In genomic region chr12:11565752-11566151, GRCh38 we compare ENCODE assay signal across 1 cellular context.
A peak's percentile ranks its signal among the peaks of the same experiment; 100 is the strongest.
TF ChIP-seq lines count a peak whose summit lies in the region.

No MANE protein-coding gene starts in this region.

TF ChIP-seq in GM12878, 131 proteins besides CTCF, POLR2A, EP300 and RAD21 (continued from another document and continues in another):
- TF ChIP-seq ATF3 (IDR thresholded peaks at IDR 0.05; ENCODE audit: borderline replicate concordance, extremely low read depth, low read depth, low read length), result no peak
- TF ChIP-seq, protein P1, sequence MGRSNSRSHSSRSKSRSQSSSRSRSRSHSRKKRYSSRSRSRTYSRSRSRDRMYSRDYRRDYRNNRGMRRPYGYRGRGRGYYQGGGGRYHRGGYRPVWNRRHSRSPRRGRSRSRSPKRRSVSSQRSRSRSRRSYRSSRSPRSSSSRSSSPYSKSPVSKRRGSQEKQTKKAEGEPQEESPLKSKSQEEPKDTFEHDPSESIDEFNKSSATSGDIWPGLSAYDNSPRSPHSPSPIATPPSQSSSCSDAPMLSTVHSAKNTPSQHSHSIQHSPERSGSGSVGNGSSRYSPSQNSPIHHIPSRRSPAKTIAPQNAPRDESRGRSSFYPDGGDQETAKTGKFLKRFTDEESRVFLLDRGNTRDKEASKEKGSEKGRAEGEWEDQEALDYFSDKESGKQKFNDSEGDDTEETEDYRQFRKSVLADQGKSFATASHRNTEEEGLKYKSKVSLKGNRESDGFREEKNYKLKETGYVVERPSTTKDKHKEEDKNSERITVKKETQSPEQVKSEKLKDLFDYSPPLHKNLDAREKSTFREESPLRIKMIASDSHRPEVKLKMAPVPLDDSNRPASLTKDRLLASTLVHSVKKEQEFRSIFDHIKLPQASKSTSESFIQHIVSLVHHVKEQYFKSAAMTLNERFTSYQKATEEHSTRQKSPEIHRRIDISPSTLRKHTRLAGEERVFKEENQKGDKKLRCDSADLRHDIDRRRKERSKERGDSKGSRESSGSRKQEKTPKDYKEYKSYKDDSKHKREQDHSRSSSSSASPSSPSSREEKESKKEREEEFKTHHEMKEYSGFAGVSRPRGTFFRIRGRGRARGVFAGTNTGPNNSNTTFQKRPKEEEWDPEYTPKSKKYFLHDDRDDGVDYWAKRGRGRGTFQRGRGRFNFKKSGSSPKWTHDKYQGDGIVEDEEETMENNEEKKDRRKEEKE (IDR thresholded peaks at IDR 0.05), result no peak
- peak; percentile 63; the same call in 1 of the 2 replicates for TF ChIP-seq RAD51 (IDR thresholded peaks at IDR 0.05)
- peak; percentile 63; the same call in 1 of the 2 replicates for TF ChIP-seq MXI1 (IDR thresholded peaks at IDR 0.05; ENCODE audit: low read depth, low read length)
- TF ChIP-seq STAT3 (IDR thresholded peaks at IDR 0.05; ENCODE audit: low read depth, low read length), result no peak
- no peak for TF ChIP-seq MEF2B (IDR thresholded peaks at IDR 0.05; ENCODE audit: partially characterized antibody, poor library complexity, severe bottlenecking)
- TF ChIP-seq DPF2 (IDR thresholded peaks at IDR 0.05), result peak; percentile 39
- TF ChIP-seq, protein P2, sequence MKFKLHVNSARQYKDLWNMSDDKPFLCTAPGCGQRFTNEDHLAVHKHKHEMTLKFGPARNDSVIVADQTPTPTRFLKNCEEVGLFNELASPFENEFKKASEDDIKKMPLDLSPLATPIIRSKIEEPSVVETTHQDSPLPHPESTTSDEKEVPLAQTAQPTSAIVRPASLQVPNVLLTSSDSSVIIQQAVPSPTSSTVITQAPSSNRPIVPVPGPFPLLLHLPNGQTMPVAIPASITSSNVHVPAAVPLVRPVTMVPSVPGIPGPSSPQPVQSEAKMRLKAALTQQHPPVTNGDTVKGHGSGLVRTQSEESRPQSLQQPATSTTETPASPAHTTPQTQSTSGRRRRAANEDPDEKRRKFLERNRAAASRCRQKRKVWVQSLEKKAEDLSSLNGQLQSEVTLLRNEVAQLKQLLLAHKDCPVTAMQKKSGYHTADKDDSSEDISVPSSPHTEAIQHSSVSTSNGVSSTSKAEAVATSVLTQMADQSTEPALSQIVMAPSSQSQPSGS (IDR thresholded peaks at IDR 0.05; ENCODE audit: low read length), result peak; percentile 75; the same call in 1 of the 2 replicates
- no peak for TF ChIP-seq KAT2A (conservative IDR thresholded peaks at IDR 0.05; ENCODE audit: control insufficient read depth, low read depth, low read length)
- peak; percentile 65 for TF ChIP-seq IRF4 (IDR thresholded peaks at IDR 0.05; ENCODE audit: low read depth, low read length)
- no peak for TF ChIP-seq TCF12 (IDR thresholded peaks at IDR 0.05; ENCODE audit: low read depth, low read length)
- no peak for TF ChIP-seq HDGF (IDR thresholded peaks at IDR 0.05)
- TF ChIP-seq, protein P3, sequence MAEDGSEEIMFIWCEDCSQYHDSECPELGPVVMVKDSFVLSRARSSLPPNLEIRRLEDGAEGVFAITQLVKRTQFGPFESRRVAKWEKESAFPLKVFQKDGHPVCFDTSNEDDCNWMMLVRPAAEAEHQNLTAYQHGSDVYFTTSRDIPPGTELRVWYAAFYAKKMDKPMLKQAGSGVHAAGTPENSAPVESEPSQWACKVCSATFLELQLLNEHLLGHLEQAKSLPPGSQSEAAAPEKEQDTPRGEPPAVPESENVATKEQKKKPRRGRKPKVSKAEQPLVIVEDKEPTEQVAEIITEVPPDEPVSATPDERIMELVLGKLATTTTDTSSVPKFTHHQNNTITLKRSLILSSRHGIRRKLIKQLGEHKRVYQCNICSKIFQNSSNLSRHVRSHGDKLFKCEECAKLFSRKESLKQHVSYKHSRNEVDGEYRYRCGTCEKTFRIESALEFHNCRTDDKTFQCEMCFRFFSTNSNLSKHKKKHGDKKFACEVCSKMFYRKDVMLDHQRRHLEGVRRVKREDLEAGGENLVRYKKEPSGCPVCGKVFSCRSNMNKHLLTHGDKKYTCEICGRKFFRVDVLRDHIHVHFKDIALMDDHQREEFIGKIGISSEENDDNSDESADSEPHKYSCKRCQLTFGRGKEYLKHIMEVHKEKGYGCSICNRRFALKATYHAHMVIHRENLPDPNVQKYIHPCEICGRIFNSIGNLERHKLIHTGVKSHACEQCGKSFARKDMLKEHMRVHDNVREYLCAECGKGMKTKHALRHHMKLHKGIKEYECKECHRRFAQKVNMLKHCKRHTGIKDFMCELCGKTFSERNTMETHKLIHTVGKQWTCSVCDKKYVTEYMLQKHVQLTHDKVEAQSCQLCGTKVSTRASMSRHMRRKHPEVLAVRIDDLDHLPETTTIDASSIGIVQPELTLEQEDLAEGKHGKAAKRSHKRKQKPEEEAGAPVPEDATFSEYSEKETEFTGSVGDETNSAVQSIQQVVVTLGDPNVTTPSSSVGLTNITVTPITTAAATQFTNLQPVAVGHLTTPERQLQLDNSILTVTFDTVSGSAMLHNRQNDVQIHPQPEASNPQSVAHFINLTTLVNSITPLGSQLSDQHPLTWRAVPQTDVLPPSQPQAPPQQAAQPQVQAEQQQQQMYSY (CRISPR knock-in tag; IDR thresholded peaks at IDR 0.05), result no peak
- peak; percentile 42; the same call in 1 of the 2 replicates for TF ChIP-seq TCF7 (IDR thresholded peaks at IDR 0.05; ENCODE audit: borderline replicate concordance)
- TF ChIP-seq POLR2AphosphoS2 (IDR thresholded peaks at IDR 0.05; ENCODE audit: low read depth, low read length), result no peak
- no peak for TF ChIP-seq NFXL1 (IDR thresholded peaks at IDR 0.05; ENCODE audit: borderline replicate concordance)
- no peak for TF ChIP-seq SRF (IDR thresholded peaks at IDR 0.05; ENCODE audit: low read depth in 2 of 2, low read length in 2 of 2)
- TF ChIP-seq ESRRA (IDR thresholded peaks at IDR 0.05; ENCODE audit: low read length), result no peak
- TF ChIP-seq ETV6 (conservative IDR thresholded peaks at IDR 0.05 in 1 of 2, IDR thresholded peaks at IDR 0.05 in 1 of 2; ENCODE audit: borderline replicate concordance in 1 of 2, low read depth in 1 of 2), result no peak
- peak; percentile 77 for TF ChIP-seq RUNX3 (IDR thresholded peaks at IDR 0.05; ENCODE audit: low read length)
- TF ChIP-seq, protein P4, sequence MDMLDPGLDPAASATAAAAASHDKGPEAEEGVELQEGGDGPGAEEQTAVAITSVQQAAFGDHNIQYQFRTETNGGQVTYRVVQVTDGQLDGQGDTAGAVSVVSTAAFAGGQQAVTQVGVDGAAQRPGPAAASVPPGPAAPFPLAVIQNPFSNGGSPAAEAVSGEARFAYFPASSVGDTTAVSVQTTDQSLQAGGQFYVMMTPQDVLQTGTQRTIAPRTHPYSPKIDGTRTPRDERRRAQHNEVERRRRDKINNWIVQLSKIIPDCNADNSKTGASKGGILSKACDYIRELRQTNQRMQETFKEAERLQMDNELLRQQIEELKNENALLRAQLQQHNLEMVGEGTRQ (IDR thresholded peaks at IDR 0.05; ENCODE audit: borderline replicate concordance, low read depth, low read length), result no peak
- TF ChIP-seq EGR1 (IDR thresholded peaks at IDR 0.05; ENCODE audit: borderline replicate concordance in 1 of 2, low read depth in 2 of 2, low read length in 2 of 2), result no peak
- no peak for TF ChIP-seq HSF1 (IDR thresholded peaks at IDR 0.05; ENCODE audit: low read depth, low read length)
- TF ChIP-seq KDM1A (IDR thresholded peaks at IDR 0.05; ENCODE audit: borderline replicate concordance), result no peak
- TF ChIP-seq FOXM1 (IDR thresholded peaks at IDR 0.05; ENCODE audit: low read depth, low read length), result peak; percentile 91
- no peak for TF ChIP-seq CBX5 (IDR thresholded peaks at IDR 0.05; ENCODE audit: low read depth)
- TF ChIP-seq SMARCA5 (IDR thresholded peaks at IDR 0.05), result no peak
- TF ChIP-seq, protein P5, sequence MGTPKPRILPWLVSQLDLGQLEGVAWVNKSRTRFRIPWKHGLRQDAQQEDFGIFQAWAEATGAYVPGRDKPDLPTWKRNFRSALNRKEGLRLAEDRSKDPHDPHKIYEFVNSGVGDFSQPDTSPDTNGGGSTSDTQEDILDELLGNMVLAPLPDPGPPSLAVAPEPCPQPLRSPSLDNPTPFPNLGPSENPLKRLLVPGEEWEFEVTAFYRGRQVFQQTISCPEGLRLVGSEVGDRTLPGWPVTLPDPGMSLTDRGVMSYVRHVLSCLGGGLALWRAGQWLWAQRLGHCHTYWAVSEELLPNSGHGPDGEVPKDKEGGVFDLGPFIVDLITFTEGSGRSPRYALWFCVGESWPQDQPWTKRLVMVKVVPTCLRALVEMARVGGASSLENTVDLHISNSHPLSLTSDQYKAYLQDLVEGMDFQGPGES (IDR thresholded peaks at IDR 0.05), result no peak
- peak; percentile 93 for TF ChIP-seq NFIC (IDR thresholded peaks at IDR 0.05; ENCODE audit: low read depth, low read length)
- TF ChIP-seq PKNOX1 (IDR thresholded peaks at IDR 0.05), result 0 out of 2 replicates have a peak, but pooled peaks have one; percentile 12
- TF ChIP-seq BACH1 (IDR thresholded peaks at IDR 0.05; ENCODE audit: borderline replicate concordance), result 0 out of 2 replicates have a peak, but pooled peaks have one; percentile 19
- peak; percentile 94 for TF ChIP-seq RELA (IDR thresholded peaks at IDR 0.05; ENCODE audit: borderline replicate concordance, partially characterized antibody)
- no peak for TF ChIP-seq SUPT20H (IDR thresholded peaks at IDR 0.05; ENCODE audit: borderline replicate concordance, control insufficient read depth, low read depth, low read length)
- TF ChIP-seq PML (IDR thresholded peaks at IDR 0.05; ENCODE audit: low read length), result no peak; the same call in 1 of the 2 replicates
- no peak for TF ChIP-seq HDAC2 (IDR thresholded peaks at IDR 0.05)
- TF ChIP-seq, protein P6, sequence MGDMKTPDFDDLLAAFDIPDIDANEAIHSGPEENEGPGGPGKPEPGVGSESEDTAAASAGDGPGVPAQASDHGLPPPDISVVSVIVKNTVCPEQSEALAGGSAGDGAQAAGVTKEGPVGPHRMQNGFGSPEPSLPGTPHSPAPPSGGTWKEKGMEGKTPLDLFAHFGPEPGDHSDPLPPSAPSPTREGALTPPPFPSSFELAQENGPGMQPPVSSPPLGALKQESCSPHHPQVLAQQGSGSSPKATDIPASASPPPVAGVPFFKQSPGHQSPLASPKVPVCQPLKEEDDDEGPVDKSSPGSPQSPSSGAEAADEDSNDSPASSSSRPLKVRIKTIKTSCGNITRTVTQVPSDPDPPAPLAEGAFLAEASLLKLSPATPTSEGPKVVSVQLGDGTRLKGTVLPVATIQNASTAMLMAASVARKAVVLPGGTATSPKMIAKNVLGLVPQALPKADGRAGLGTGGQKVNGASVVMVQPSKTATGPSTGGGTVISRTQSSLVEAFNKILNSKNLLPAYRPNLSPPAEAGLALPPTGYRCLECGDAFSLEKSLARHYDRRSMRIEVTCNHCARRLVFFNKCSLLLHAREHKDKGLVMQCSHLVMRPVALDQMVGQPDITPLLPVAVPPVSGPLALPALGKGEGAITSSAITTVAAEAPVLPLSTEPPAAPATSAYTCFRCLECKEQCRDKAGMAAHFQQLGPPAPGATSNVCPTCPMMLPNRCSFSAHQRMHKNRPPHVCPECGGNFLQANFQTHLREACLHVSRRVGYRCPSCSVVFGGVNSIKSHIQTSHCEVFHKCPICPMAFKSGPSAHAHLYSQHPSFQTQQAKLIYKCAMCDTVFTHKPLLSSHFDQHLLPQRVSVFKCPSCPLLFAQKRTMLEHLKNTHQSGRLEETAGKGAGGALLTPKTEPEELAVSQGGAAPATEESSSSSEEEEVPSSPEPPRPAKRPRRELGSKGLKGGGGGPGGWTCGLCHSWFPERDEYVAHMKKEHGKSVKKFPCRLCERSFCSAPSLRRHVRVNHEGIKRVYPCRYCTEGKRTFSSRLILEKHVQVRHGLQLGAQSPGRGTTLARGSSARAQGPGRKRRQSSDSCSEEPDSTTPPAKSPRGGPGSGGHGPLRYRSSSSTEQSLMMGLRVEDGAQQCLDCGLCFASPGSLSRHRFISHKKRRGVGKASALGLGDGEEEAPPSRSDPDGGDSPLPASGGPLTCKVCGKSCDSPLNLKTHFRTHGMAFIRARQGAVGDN (IDR thresholded peaks at IDR 0.05), result peak; percentile 92
- TF ChIP-seq HDAC6 (IDR thresholded peaks at IDR 0.05; ENCODE audit: unreplicated experiment), result no peak
- TF ChIP-seq, protein P7, sequence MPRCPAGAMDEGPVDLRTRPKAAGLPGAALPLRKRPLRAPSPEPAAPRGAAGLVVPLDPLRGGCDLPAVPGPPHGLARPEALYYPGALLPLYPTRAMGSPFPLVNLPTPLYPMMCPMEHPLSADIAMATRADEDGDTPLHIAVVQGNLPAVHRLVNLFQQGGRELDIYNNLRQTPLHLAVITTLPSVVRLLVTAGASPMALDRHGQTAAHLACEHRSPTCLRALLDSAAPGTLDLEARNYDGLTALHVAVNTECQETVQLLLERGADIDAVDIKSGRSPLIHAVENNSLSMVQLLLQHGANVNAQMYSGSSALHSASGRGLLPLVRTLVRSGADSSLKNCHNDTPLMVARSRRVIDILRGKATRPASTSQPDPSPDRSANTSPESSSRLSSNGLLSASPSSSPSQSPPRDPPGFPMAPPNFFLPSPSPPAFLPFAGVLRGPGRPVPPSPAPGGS (IDR thresholded peaks at IDR 0.05; ENCODE audit: borderline replicate concordance, insufficient read depth, low read depth, low read length, poor library complexity, severe bottlenecking), result no peak
